ENCODE assay signal across 9 cellular contexts in the genomic region with DNA sequence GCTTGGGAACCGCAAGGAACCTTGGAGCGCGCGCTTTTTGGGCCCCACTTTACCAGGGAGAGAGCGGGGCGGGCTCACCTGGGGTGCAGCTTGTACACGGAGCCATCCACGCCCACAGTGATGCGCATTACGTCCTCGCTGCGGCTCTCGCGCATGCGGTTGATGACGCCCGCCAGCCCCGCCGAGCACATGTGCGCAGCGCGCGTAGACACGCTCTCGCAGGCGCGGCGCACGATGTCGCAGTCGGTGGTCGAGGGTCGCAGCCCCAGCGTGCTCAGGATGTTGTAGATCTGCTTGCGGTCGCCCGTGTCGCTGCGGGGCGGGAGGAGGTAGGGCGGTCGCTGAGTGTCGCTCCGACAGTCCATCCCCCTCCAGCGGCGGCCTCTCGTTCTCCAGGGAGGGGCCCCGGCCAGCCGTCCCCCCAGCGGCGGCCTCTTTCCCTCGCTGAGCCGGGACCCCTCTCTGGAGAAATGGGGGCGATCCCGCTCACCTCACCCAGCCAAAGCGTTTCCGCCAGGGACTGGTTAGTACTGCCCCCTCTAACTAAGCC. TPM values are rescaled to one million over a fixed set of nuclear protein-coding genes. Genes with fewer than 3 reads are reported as not detected.
DNase-seq lines count a peak whose midpoint lies in the region; TF ChIP-seq lines count a peak whose summit lies in the region.
"Had no signal": no experiment of that assay in that cellular context is flagged by ENCODE, and none has a peak within 500 bp of the region (broad histone marks: within the 10 kb centered on the region; RNA-seq: fewer than 3 reads in every experiment).

No MANE protein-coding gene starts in this region.

- no peak for TF ChIP-seq CTCF in fibroblast of mammary gland (conservative IDR thresholded peaks at IDR 0.05; ENCODE audit: control insufficient read depth, insufficient read depth, low read depth, low read length)
- no peak for TF ChIP-seq CTCF in type B pancreatic cell (conservative IDR thresholded peaks at IDR 0.05)
- TF ChIP-seq CTCF in GM13976 (IDR thresholded peaks at IDR 0.05; ENCODE audit: borderline replicate concordance, control extremely low read depth, extremely low read depth, insufficient read depth, missing control alignments), result no peak

- no CpG with 5 or more reads among the region's 57 CpGs for WGBS in trophoblast cell (ENCODE audit: extremely low coverage, insufficient coverage, insufficient read length)

- peak overlapping the region; percentile 72 for H3K4me3 Mint-ChIP-seq in type B pancreatic cell

- H3K4me1 Mint-ChIP-seq in type B pancreatic cell (ENCODE audit: unreplicated experiment), result peaks cover 15% of the 10 kb centered on the region

- no peaks in the 10 kb centered on the region for H3K79me2 ChIP-seq in trophoblast cell (ENCODE audit: control insufficient read depth, insufficient read depth, low read length, poor library complexity)

- no peaks in the 10 kb centered on the region for H3K36me3 Mint-ChIP-seq in type B pancreatic cell

- no peak overlapping the region for H3K4ac ChIP-seq in trophoblast cell (ENCODE audit: low read depth, low read length)

- H2BK120ac ChIP-seq in trophoblast cell (ENCODE audit: insufficient read depth, low read length, poor library complexity), result no peak overlapping the region

- peaks cover 21% of the 10 kb centered on the region for H3K27me3 Mint-ChIP-seq in type B pancreatic cell

- H3K9me3 Mint-ChIP-seq in type B pancreatic cell, result no peaks in the 10 kb centered on the region

- H3K79me1 ChIP-seq in trophoblast cell (ENCODE audit: low read length), result peaks cover 9% of the 10 kb centered on the region

- H4K12ac ChIP-seq in trophoblast cell (ENCODE audit: low read depth, low read length), result no peak overlapping the region

- no peak overlapping the region for H2AK5ac ChIP-seq in trophoblast cell (ENCODE audit: low read length)

- no peaks in the 10 kb centered on the region for H3K36me3 ChIP-seq in trophoblast cell (ENCODE audit: control insufficient read depth in 1 of 2, insufficient read depth in 2 of 2, low read length in 2 of 2)

- no peak overlapping the region for H4K91ac ChIP-seq in trophoblast cell (ENCODE audit: low read depth, low read length)

- H3K23ac ChIP-seq in trophoblast cell (ENCODE audit: low read length), result no peak overlapping the region

- no peak overlapping the region for H3K27ac ChIP-seq in trophoblast cell (ENCODE audit: low read depth, low read length)
- H3K27ac ChIP-seq: VCaP had no signal

- H3K27me3 ChIP-seq in trophoblast cell (ENCODE audit: insufficient read depth, low read length), result peaks cover 14% of the 10 kb centered on the region

- no peak overlapping the region for H2AFZ ChIP-seq in trophoblast cell (ENCODE audit: insufficient read depth, low read length, poor library complexity)

- H2BK12ac ChIP-seq in trophoblast cell (ENCODE audit: low read length), result no peak overlapping the region

- H3K14ac ChIP-seq in trophoblast cell (ENCODE audit: low read length), result no peak overlapping the region

- H3K9ac ChIP-seq in trophoblast cell (ENCODE audit: low read length), result no peak overlapping the region

- H3K4me1 ChIP-seq in trophoblast cell (ENCODE audit: control insufficient read depth in 1 of 2, insufficient read depth in 2 of 2, low read length in 2 of 2), result peaks cover 15 to 30% of the 10 kb centered on the region in 2 experiments

- peak; percentile 19 for DNase-seq in CD1c-positive myeloid dendritic cell (ENCODE audit: extremely low spot score)
- DNase-seq in activated CD8-positive, alpha-beta memory T cell treated with anti-CD3 and anti-CD28 coated beads, Interleukin-2, amount 50 U/mL, for 48 hours, result peak; percentile 77
- no peak for DNase-seq in fibroblast of mammary gland (ENCODE audit: low read depth)
- no peak for DNase-seq in trophoblast cell
- DNase-seq in type B pancreatic cell (ENCODE audit: extremely low spot score, unreplicated experiment), result no peak
- DNase-seq in NCI-H146 (lab: John Stamatoyannopoulos, UW), result no peak
- no peak for DNase-seq in GM13976 (ENCODE audit: low spot score)
- DNase-seq in DMS53 treated with DMSO at 0.1 percent for 48 hours (lab: John Stamatoyannopoulos, UW; ENCODE audit: unreplicated experiment), result no peak

- in situ Hi-C loops in GM13976 (cut with MboI; ENCODE audit: low sequenced_read_pairs, unreplicated experiment), result no loop called here

- no peak overlapping the region for H2BK5ac ChIP-seq in trophoblast cell (ENCODE audit: low read depth, low read length, poor library complexity)

- peak overlapping the region; percentile 33 for H3K4me2 ChIP-seq in trophoblast cell (ENCODE audit: low read length)

- no peak overlapping the region for H4K8ac ChIP-seq in trophoblast cell (ENCODE audit: low read depth, low read length)

- H3K27ac Mint-ChIP-seq in type B pancreatic cell, result no peak overlapping the region

- peaks cover 12% of the 10 kb centered on the region for H3K9me3 ChIP-seq in trophoblast cell (ENCODE audit: insufficient read depth, low read depth, low read length)

- peak overlapping the region; percentile 36 for H3K4me3 ChIP-seq in fibroblast of mammary gland (ENCODE audit: control insufficient read depth, low read depth, low read length)
- H3K4me3 ChIP-seq in trophoblast cell (ENCODE audit: low read depth, low read length), result no peak overlapping the region

- no peak overlapping the region for H3K18ac ChIP-seq in trophoblast cell (ENCODE audit: low read length)

RNA-seq across cellular contexts. Expression of a gene that starts 4.4 kb away (rescaled TPM):
- polyA plus RNA-seq in trophoblast cell (2013), result 146 and 148 TPM in 2 replicates
- 1.6 and 2.5 TPM in 2 replicates for total RNA-seq in type B pancreatic cell (ENCODE audit: low replicate concordance)

RNA-seq across cellular contexts. Expression of a gene that starts 22.1 kb away (rescaled TPM):
- 57.4 and 61.4 TPM in 2 replicates for polyA plus RNA-seq in trophoblast cell (2013)
- 122 and 142 TPM in 2 replicates for total RNA-seq in type B pancreatic cell (ENCODE audit: low replicate concordance)

RNA-seq across cellular contexts. Expression of a gene that starts 41.3 kb away (rescaled TPM):
- 31.3 and 31.8 TPM in 2 replicates for polyA plus RNA-seq in trophoblast cell (2013)
- total RNA-seq in type B pancreatic cell (ENCODE audit: low replicate concordance), result 5.0 and 64.1 TPM in 2 replicates

RNA-seq across cellular contexts. Expression of a gene that starts 43.7 kb away (rescaled TPM):
- 0.34 and 0.35 TPM in 2 replicates for polyA plus RNA-seq in trophoblast cell (2013)
- 5.6 and 6.7 TPM in 2 replicates for total RNA-seq in type B pancreatic cell (ENCODE audit: low replicate concordance)

RNA-seq across cellular contexts. Expression of a gene that starts 55.3 kb away (rescaled TPM):
- polyA plus RNA-seq in trophoblast cell (2013), result 122 and 127 TPM in 2 replicates
- 82.4 and 97.4 TPM in 2 replicates for total RNA-seq in type B pancreatic cell (ENCODE audit: low replicate concordance)

Comparison
In these comparisons a context has a peak if more than half of its experiments do, and no peak if none do; other contexts are left out.
1. DNase-seq: peak in CD1c-positive myeloid dendritic cell (single experiment) and activated CD8-positive, alpha-beta memory T cell treated with anti-CD3 and anti-CD28 coated beads, Interleukin-2, amount 50 U/mL, for 48 hours (single experiment); none in fibroblast of mammary gland (single experiment), trophoblast cell (0 of 2), type B pancreatic cell (single experiment), NCI-H146 (single experiment), GM13976 (single experiment) and DMS53 treated with DMSO at 0.1 percent for 48 hours (single experiment).